In the genomic region with DNA sequence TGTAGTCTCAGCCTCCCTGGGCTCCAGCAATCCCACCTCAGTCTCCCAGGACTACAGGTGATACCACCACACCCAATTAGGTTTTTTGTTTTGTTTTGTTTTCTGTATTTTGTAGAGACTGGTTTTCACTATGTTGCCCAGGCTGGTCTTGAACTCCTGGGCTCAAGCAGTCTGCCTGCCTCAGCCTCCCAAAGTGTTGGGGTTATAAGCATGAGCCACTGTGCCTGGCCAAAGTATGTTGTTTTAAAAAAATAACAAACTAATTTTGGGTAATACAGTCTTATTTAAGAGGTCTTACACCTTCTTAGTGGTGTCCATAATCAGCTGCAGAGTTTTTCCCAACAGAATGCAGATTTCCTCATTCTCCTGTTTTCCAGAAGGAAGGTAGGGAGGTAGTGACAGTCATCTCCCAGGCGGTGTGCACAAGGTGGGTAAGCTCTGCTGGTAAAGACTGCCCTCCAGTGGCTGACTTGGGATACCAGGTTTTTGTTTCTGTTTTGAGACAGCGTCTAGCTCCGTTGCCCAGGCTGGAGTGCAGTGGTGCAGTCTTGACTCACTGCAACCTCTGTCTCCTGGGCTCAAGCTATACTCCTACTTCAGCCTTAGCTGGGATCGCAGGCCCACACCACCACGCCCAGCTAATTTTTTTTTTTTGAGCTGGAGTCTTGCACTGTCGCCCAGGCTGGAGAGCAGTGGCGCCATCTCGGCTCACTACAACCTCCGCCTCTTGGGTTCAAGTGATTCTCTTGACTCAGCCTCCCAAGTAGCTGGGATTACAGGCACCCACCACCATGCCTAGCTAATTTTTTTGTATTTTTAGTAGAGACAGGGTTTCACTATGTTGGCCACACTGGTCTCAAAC, we compare ENCODE assay signal across 8 cellular contexts. TPM values are rescaled to one million over a fixed set of nuclear protein-coding genes. Genes with fewer than 3 reads are reported as not detected.
DNase-seq lines count a peak whose midpoint lies in the region; ATAC-seq and TF ChIP-seq lines count a peak whose summit lies in the region.

No MANE protein-coding gene starts in this region.

- H4K8ac ChIP-seq in mesendoderm (ENCODE audit: low read depth, low read length), result no peak overlapping the region

- H3K23ac ChIP-seq in mesendoderm (ENCODE audit: low read length), result no peak overlapping the region

- no peaks in the 10 kb centered on the region for H3K27me3 Mint-ChIP-seq in endodermal cell (ENCODE audit: insufficient read depth)

- peak; percentile 89 for ATAC-seq in GM18511 (IDR thresholded peaks at IDR 0.05; ENCODE audit: unreplicated experiment)
- ATAC-seq in HG03442 (IDR thresholded peaks at IDR 0.05; ENCODE audit: unreplicated experiment), result peak; percentile 63

- H3K79me2 ChIP-seq in mesendoderm (ENCODE audit: control insufficient read depth, insufficient read depth, low read length), result no peaks in the 10 kb centered on the region

- no peaks in the 10 kb centered on the region for H3K9me3 Mint-ChIP-seq in endodermal cell

- H3K4me3 ChIP-seq in A673 (ENCODE audit: low read depth, low read length, poor library complexity, severe bottlenecking), result no peak overlapping the region
- no peak overlapping the region for H3K4me3 ChIP-seq in endodermal cell (ENCODE audit: low read length)
- no peak overlapping the region for H3K4me3 ChIP-seq in mesendoderm (ENCODE audit: low read length)

- H3K27ac ChIP-seq in A673 (ENCODE audit: low read depth, low read length, poor library complexity, severe bottlenecking) (no peak overlapping the region), endodermal cell (ENCODE audit: low read depth, low read length) (no peak overlapping the region), mesendoderm (ENCODE audit: low read depth, low read length) (no peak overlapping the region)

- no peak overlapping the region for H3K56ac ChIP-seq in mesendoderm (ENCODE audit: low read length)

- CTCF ChIA-PET in A673 (lab: Charles Lee), result interaction anchor here (0.7 to 1.1 kb wide), 3 partner anchors 264 to 644 kb away, joined by 3 to 7 read pairs (median 4); no protein-coding TSS in a partner anchor

- DNase-seq in A673 (ENCODE audit: low spot score) (peak; percentile 76), NCI-H774 (lab: John Stamatoyannopoulos, UW) (peak; percentile 79), endodermal cell (peak; percentile 93), mesendoderm (peak; percentile 88)
- DNase-seq in activated CD8-positive, alpha-beta memory T cell treated with anti-CD3 and anti-CD28 coated beads for 1 hour (ENCODE audit: extremely low read depth in 1 of 2, low read depth in 1 of 2), result peak; percentile 43 to 51
- peak; percentile 35 to 49 for DNase-seq in stimulated activated CD8-positive, alpha-beta memory T cell treated with anti-CD3 and anti-CD28 coated beads, Interleukin-4, amount 100 ng/mL, for 1 hour (ENCODE audit: low read depth in 2 of 2, low spot score in 1 of 2)

- no peaks in the 10 kb centered on the region for H3K4me1 ChIP-seq in A673 (ENCODE audit: insufficient read depth, low read length, poor library complexity, severe bottlenecking)
- peaks cover 5% of the 10 kb centered on the region for H3K4me1 ChIP-seq in endodermal cell (ENCODE audit: control insufficient read depth, insufficient read depth, low read length)
- H3K4me1 ChIP-seq in mesendoderm (ENCODE audit: control insufficient read depth, low read depth, low read length), result peaks cover 4% of the 10 kb centered on the region

- H3K36me3 ChIP-seq in A673 (ENCODE audit: insufficient read depth, low read length, poor library complexity, severe bottlenecking) (peaks cover 25% of the 10 kb centered on the region), endodermal cell (ENCODE audit: control insufficient read depth, insufficient read depth, low read length) (peaks cover 59% of the 10 kb centered on the region), mesendoderm (ENCODE audit: control insufficient read depth, insufficient read depth, low read length) (peaks cover 6% of the 10 kb centered on the region)

- no peak overlapping the region for H2BK5ac ChIP-seq in mesendoderm (ENCODE audit: low read length)

- peak overlapping the region; percentile 48 for H3K27ac Mint-ChIP-seq in endodermal cell

- H3K9me3 ChIP-seq in A673 (ENCODE audit: low read depth, low read length, poor library complexity, severe bottlenecking) (no peaks in the 10 kb centered on the region), endodermal cell (ENCODE audit: control insufficient read depth, low read length) (no peaks in the 10 kb centered on the region)

- no peak overlapping the region for H2BK15ac ChIP-seq in mesendoderm (replicated peaks; ENCODE audit: low read depth)

- H3K27me3 ChIP-seq in A673 (replicated peaks; ENCODE audit: insufficient read depth, low read depth, low read length, poor library complexity) (no peaks in the 10 kb centered on the region), endodermal cell (ENCODE audit: control insufficient read depth, insufficient read depth, low read length, poor library complexity, severe bottlenecking) (no peaks in the 10 kb centered on the region), mesendoderm (ENCODE audit: insufficient read depth, low read length, poor library complexity) (no peaks in the 10 kb centered on the region)

- 84 to 85% methylated on average over 7 to 9 of the region's 9 CpGs for WGBS in endodermal cell (ENCODE audit: insufficient coverage in 1 of 2, insufficient read length in 1 of 2), 2 experiments
- no CpG with 5 or more reads among the region's 9 CpGs for WGBS in mesendoderm (ENCODE audit: extremely low coverage, insufficient coverage, low lambda C conversion rate)

- TF ChIP-seq CTCF in A673 (conservative IDR thresholded peaks at IDR 0.05; ENCODE audit: low read depth, low read length), result peak; percentile 84
- peak; percentile 91 for TF ChIP-seq CTCF in endodermal cell (conservative IDR thresholded peaks at IDR 0.05)

- no TSS peak for BruUV-seq in A673 (replicated peaks; lab: Mats Ljungman, UMichigan)

- no peak overlapping the region for H4K5ac ChIP-seq in mesendoderm (ENCODE audit: low read length)

- peaks cover 50% of the 10 kb centered on the region for H3K36me3 Mint-ChIP-seq in endodermal cell (ENCODE audit: low read depth)

- H3K4me2 ChIP-seq in mesendoderm (ENCODE audit: low read length), result no peak overlapping the region

- intact Hi-C loops in A673 (cut with micrococcal nuclease; ENCODE audit: unreplicated experiment), result loop anchor here (2.0 to 10.0 kb wide), 3 partner anchors 264 to 642 kb away; no protein-coding TSS in a partner anchor

- H3K18ac ChIP-seq in mesendoderm (ENCODE audit: low read length), result no peak overlapping the region

- H3K4ac ChIP-seq in mesendoderm (ENCODE audit: low read depth, low read length), result no peak overlapping the region

- H2AK5ac ChIP-seq in mesendoderm (ENCODE audit: low read length), result no peak overlapping the region

- POLR2A ChIA-PET in A673 (lab: Charles Lee; ENCODE audit: low non-redundant PET), result no interaction called here

- H3K9ac ChIP-seq in endodermal cell (ENCODE audit: extremely low read depth, low read length, poor library complexity, severe bottlenecking) (no peak overlapping the region), mesendoderm (ENCODE audit: low read length) (no peak overlapping the region)

- H3K79me1 ChIP-seq in mesendoderm (ENCODE audit: low read length), result peaks cover 2% of the 10 kb centered on the region

- no peak overlapping the region for H2BK120ac ChIP-seq in mesendoderm (ENCODE audit: low read depth, low read length)

- H3K4me3 Mint-ChIP-seq in endodermal cell, result no peak overlapping the region

- peaks cover 19% of the 10 kb centered on the region for H3K4me1 Mint-ChIP-seq in endodermal cell

RNA-seq across cellular contexts. Expression of a gene that starts 58.4 kb away (rescaled TPM):
- total RNA-seq in A673 (2021) (5.0 and 5.9 TPM in 2 replicates), endodermal cell (1 to 10 TPM; 4.0 to 4.8 TPM)
- 4.4 TPM for polyA plus RNA-seq in endodermal cell (2013, experiment 1 of 2)
- polyA plus RNA-seq in endodermal cell (2013, experiment 2 of 2), result 4.1 TPM
- 3.7 TPM for polyA plus RNA-seq in mesendoderm (2013, experiment 1 of 2)
- 3.7 TPM for polyA plus RNA-seq in mesendoderm (2013, experiment 2 of 2)

Comparison
In these comparisons a context has a peak if more than half of its experiments do, and no peak if none do; other contexts are left out.
1. DNase-seq: peak in every context shown above with its lines; median percentile 93 in endodermal cell; 88 in mesendoderm; 79 in NCI-H774; 76 in A673; 47 in activated CD8-positive, alpha-beta memory T cell treated with anti-CD3 and anti-CD28 coated beads for 1 hour; 42 in stimulated activated CD8-positive, alpha-beta memory T cell treated with anti-CD3 and anti-CD28 coated beads, Interleukin-4, amount 100 ng/mL, for 1 hour.